11 cellular contexts compared by ENCODE assay signal in genomic region chr5:27241564-27242257, GRCh38.
DNase-seq lines count a peak whose midpoint lies in the region; ATAC-seq and TF ChIP-seq lines count a peak whose summit lies in the region.
"Had no signal": no experiment of that assay in that cellular context is flagged by ENCODE, and none has a peak within 500 bp of the region (broad histone marks: within the 10 kb centered on the region; RNA-seq: fewer than 3 reads in every experiment).

No MANE protein-coding gene starts in this region.

- H3K9me3 ChIP-seq in SJCRH30 (replicated peaks): no peaks in the 10 kb centered on the region

- no peaks in the 10 kb centered on the region for H3K27me3 ChIP-seq in SJCRH30
- H3K27me3 ChIP-seq: dorsolateral prefrontal cortex had no signal

- DNase-seq in NCI-H524 treated with DMSO at 0.1 percent for 48 hours (lab: John Stamatoyannopoulos, UW) (peak; percentile 13), NCI-H524 (lab: John Stamatoyannopoulos, UW) (no peak), SJCRH30 (peak in 1 of 2 experiments; percentile 52), fibroblast of mammary gland (ENCODE audit: low read depth) (peak; percentile 98), smooth muscle cell of the brain vasculature (ENCODE audit: low read depth, low spot score) (peak; percentile 53), NCI-H345 (lab: John Stamatoyannopoulos, UW) (no peak), GOT3 (lab: John Stamatoyannopoulos, UW) (no peak)
- DNase-seq: dorsolateral prefrontal cortex had no signal

- ATAC-seq in GM19452 (IDR thresholded peaks at IDR 0.05; ENCODE audit: unreplicated experiment): no peak
- ATAC-seq: left lobe of liver had no signal

- H3K36me3 ChIP-seq in SJCRH30: no peaks in the 10 kb centered on the region

- peak; percentile 49 for TF ChIP-seq CTCF in fibroblast of mammary gland (conservative IDR thresholded peaks at IDR 0.05; ENCODE audit: control insufficient read depth, insufficient read depth, low read depth, low read length)

- peak overlapping the region; percentile 54 for H3K27ac ChIP-seq in SJCRH30
- H3K27ac ChIP-seq: dorsolateral prefrontal cortex had no signal

- no peak overlapping the region for H3K4me3 ChIP-seq in SJCRH30
- no peak overlapping the region for H3K4me3 ChIP-seq in fibroblast of mammary gland (ENCODE audit: control insufficient read depth, low read depth, low read length)
- H3K4me3 ChIP-seq: dorsolateral prefrontal cortex, skin epidermis had no signal

- peaks cover 14% of the 10 kb centered on the region for H3K4me1 ChIP-seq in SJCRH30

Comparison
In these comparisons a context has a peak if more than half of its experiments do, and no peak if none do; other contexts are left out.
1. DNase-seq: peak in NCI-H524 treated with DMSO at 0.1 percent for 48 hours (single experiment), fibroblast of mammary gland (single experiment) and smooth muscle cell of the brain vasculature (single experiment); none in NCI-H524 (0 of 2), NCI-H345 (single experiment) and GOT3 (single experiment).